Comparison of ENCODE assay signal across 8 cellular contexts in the genomic region with DNA sequence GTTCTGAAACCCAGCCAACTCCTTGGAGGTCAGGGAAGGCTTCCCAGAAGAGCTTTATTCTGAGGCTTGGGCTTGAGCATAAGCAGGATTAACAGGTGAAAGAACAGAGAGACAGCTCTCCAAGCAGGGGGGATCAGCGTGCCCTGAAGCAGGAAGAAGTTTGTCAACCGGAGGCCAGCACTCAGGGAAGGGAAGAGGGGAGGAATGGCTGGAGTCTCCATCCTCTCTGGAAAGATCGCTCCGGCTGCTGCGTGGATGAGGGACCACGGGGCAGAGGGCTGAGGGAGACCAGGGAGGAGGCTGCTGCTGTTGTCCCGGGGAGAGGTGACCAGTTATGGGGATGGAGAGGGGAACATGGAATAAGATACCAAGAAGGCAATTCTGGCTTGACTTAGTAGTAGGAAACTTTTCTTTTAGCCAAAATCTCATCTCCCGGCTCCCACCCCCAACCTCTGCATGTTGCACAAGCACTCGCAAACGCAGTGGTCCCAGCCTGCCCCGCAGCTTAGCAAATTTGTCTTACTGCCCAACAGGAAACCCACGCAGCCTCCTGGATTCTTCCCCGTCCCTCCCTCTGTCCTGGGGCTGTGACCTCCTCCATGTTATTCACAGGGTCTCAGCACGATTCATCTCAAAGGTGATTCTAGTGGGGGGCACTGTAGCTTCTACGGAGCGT. TPM values are rescaled to one million over a fixed set of nuclear protein-coding genes. Genes with fewer than 3 reads are reported as not detected.
DNase-seq lines count a peak whose midpoint lies in the region; ATAC-seq and TF ChIP-seq lines count a peak whose summit lies in the region.

No MANE protein-coding gene starts in this region.

- peak overlapping the region in 2 of 3 donors; percentile 85 to 91 for H3K27ac ChIP-seq in right lobe of liver
- peak overlapping the region in 2 of 3 donors; percentile 77 to 87 for H3K27ac ChIP-seq in thyroid gland

- H3K27me3 ChIP-seq in adipocyte (replicated peaks; ENCODE audit: control insufficient read depth, insufficient read depth, low read length) (no peaks in the 10 kb centered on the region), right lobe of liver (no peaks in the 10 kb centered on the region), thyroid gland (no peaks in the 10 kb centered on the region)

- H3K36me3 ChIP-seq in adipocyte (ENCODE audit: control insufficient read depth, insufficient read depth, low read length, severe bottlenecking) (no peaks in the 10 kb centered on the region), right lobe of liver (no peaks in the 10 kb centered on the region), thyroid gland (no peaks in the 10 kb centered on the region)

- no peak for TF ChIP-seq POLR2A in right lobe of liver (IDR thresholded peaks at IDR 0.05)
- TF ChIP-seq POLR2A in thyroid gland (IDR thresholded peaks at IDR 0.05) = no peak

- no peak for ATAC-seq in activated CD8-positive, alpha-beta memory T cell treated with anti-CD3 and anti-CD28 coated beads, Interleukin-2, amount 10 ng/mL, durations not matched to agents 7 days and 5 days
- no peak for ATAC-seq in right lobe of liver

- no peak for TF ChIP-seq CTCF in right lobe of liver (IDR thresholded peaks at IDR 0.05)
- no peak for TF ChIP-seq CTCF in thyroid gland (IDR thresholded peaks at IDR 0.05)

- peak overlapping the region; percentile 69 for H3K4me3 ChIP-seq in adipocyte (ENCODE audit: low read length)
- peak overlapping the region in 2 of 3 donors; percentile 62 to 66 for H3K4me3 ChIP-seq in right lobe of liver
- peak overlapping the region in 2 of 3 donors; percentile 44 to 52 for H3K4me3 ChIP-seq in thyroid gland (replicated peaks in 1 of 3)

- peak overlapping the region; percentile 81 for H3K4me3 Mint-ChIP-seq in activated CD8-positive, alpha-beta memory T cell treated with anti-CD3 and anti-CD28 coated beads, Interleukin-2, amount 10 ng/mL, durations not matched to agents 7 days and 5 days

- 33% methylated on average over 13 of the region's 16 CpGs for WGBS in right lobe of liver (ENCODE audit: insufficient coverage, low coverage, low lambda C conversion rate, missing lambda C conversion rate)
- 13 to 23% methylated on average over 16 of the region's 16 CpGs for WGBS in thyroid gland, 2 donors

- peak overlapping the region; percentile 85 for H3K27ac Mint-ChIP-seq in activated CD8-positive, alpha-beta memory T cell treated with anti-CD3 and anti-CD28 coated beads, Interleukin-2, amount 10 ng/mL, durations not matched to agents 7 days and 5 days

- H3K4me1 Mint-ChIP-seq in activated CD8-positive, alpha-beta memory T cell treated with anti-CD3 and anti-CD28 coated beads, Interleukin-2, amount 10 ng/mL, durations not matched to agents 7 days and 5 days = peaks cover 52% of the 10 kb centered on the region

- H3K9me3 Mint-ChIP-seq in activated CD8-positive, alpha-beta memory T cell treated with anti-CD3 and anti-CD28 coated beads, Interleukin-2, amount 10 ng/mL, durations not matched to agents 7 days and 5 days (ENCODE audit: low read depth) = peaks cover 2% of the 10 kb centered on the region

- intact Hi-C loops in right lobe of liver (cut with DNase I) = no loop called here
- intact Hi-C loops in thyroid gland (cut with DNase I) = no loop called here

- peaks cover 3% of the 10 kb centered on the region for H3K27me3 Mint-ChIP-seq in activated CD8-positive, alpha-beta memory T cell treated with anti-CD3 and anti-CD28 coated beads, Interleukin-2, amount 10 ng/mL, durations not matched to agents 7 days and 5 days

- CTCF ChIA-PET in activated CD8-positive, alpha-beta memory T cell treated with anti-CD3 and anti-CD28 coated beads, Interleukin-2, amount 10 ng/mL, durations not matched to agents 7 days and 5 days (lab: Charles Lee) = interaction anchor here (0.5 to 1.2 kb wide), 2 partner anchors 26 to 256 kb away, joined by 3 read pairs; no protein-coding TSS in a partner anchor

- H3K4me1 ChIP-seq in adipocyte (ENCODE audit: control insufficient read depth, insufficient read depth, low read length) (peaks cover 37% of the 10 kb centered on the region), right lobe of liver (peaks cover 0 to 34% (median 12%) of the 10 kb centered on the region in 4 donors), thyroid gland (peaks cover 27 to 43% of the 10 kb centered on the region in 2 donors)

- peak overlapping the region; percentile 66 for H3K9ac ChIP-seq in adipocyte (ENCODE audit: low read length)

- no peaks in the 10 kb centered on the region for H3K9me3 ChIP-seq in adipocyte (ENCODE audit: control insufficient read depth, low read length)
- no peaks in the 10 kb centered on the region for H3K9me3 ChIP-seq in right lobe of liver
- H3K9me3 ChIP-seq in thyroid gland = no peaks in the 10 kb centered on the region

- H3K36me3 Mint-ChIP-seq in activated CD8-positive, alpha-beta memory T cell treated with anti-CD3 and anti-CD28 coated beads, Interleukin-2, amount 10 ng/mL, durations not matched to agents 7 days and 5 days = peaks cover 19% of the 10 kb centered on the region

- no peak for DNase-seq in activated CD8-positive, alpha-beta memory T cell treated with anti-CD3 and anti-CD28 coated beads, Interleukin-2, amount 10 ng/mL, durations not matched to agents 7 days and 5 days
- DNase-seq in activated CD8-positive, alpha-beta memory T cell treated with anti-CD3 and anti-CD28 coated beads, Interleukin-2, amount 50 U/mL, for 4 hours = no peak
- DNase-seq in adipocyte (ENCODE audit: low read depth) (no peak), right lobe of liver (peak in 1 of 3 donors; percentile 31), thyroid gland (peak in 1 of 2 donors; percentile 15), HPDE6-E6E7 (ENCODE audit: extremely low spot score) (no peak), NCI-H1048 (lab: John Stamatoyannopoulos, UW) (no peak)
- DNase-seq in activated CD4-positive, CD25-positive, alpha-beta regulatory T cell (lab: John Stamatoyannopoulos, UW) = no peak

RNA-seq across cellular contexts. Expression of gene SSH1, which starts 1.2 kb away (rescaled TPM):
- total RNA-seq in activated CD8-positive, alpha-beta memory T cell treated with anti-CD3 and anti-CD28 coated beads, Interleukin-2, amount 10 ng/mL, durations not matched to agents 7 days and 5 days = 10 to 100 TPM; 66.9 to 73.9 TPM
- total RNA-seq in right lobe of liver = 10 to 100 TPM in 5 of 6 experiments, 1 to 10 TPM in 1; 9.8 to 17.6 (median 15.7) TPM
- 10 to 100 TPM; 13.0 to 26.8 (median 21.7) TPM for total RNA-seq in thyroid gland

RNA-seq across cellular contexts. Expression of gene DAO, which starts 21.4 kb away (rescaled TPM):
- not detected for total RNA-seq in activated CD8-positive, alpha-beta memory T cell treated with anti-CD3 and anti-CD28 coated beads, Interleukin-2, amount 10 ng/mL, durations not matched to agents 7 days and 5 days
- total RNA-seq in right lobe of liver (10 to 100 TPM; 26.7 to 70.2 (median 45.0) TPM), thyroid gland (not detected)

Comparison
In these comparisons a context has a peak if more than half of its experiments do, and no peak if none do; other contexts are left out.
1. RNA of gene DAO, which starts 21.4 kb away (total RNA-seq): 26.7 to 70.2 TPM in right lobe of liver; not detected in activated CD8-positive, alpha-beta memory T cell treated with anti-CD3 and anti-CD28 coated beads, Interleukin-2, amount 10 ng/mL, durations not matched to agents 7 days and 5 days and not detected in thyroid gland; every median in the first group is over 10 times any median in the second.
2. Peak in every context shown above with its lines, with median percentiles within 50 percentile points of each other: H3K4me3 ChIP-seq.